Comparison of ENCODE assay signal across 18 cellular contexts in the genomic region with DNA sequence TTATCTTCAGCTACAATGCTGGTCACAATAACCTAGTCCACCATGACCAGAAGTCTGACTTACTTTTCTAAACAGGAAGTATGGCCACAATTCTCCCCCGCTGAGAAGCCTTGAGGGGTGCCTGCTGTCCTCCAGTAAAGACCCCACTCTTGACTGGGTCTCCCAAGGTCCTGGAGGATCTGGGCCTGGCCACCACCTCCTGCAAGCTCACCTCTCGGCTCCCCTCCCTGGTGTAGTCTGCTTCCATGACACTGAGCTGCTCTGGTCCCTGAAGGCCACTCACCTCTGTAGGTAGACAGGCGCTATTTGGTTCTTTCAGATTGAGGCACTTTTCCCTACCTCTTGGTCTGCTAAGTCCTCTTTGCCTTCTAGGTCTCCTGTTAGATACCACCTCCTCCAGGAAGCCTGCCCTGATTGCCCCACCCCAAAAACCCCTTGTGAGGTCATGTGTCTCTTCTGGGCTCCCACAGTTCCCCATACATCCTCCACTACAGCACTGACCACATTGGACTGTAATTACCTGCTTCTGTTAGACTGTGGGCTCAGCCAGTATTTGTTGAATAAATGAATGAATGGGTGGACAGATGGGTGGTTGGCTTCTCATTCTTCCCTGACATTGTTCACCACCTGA.
"Had no signal": no experiment of that assay in that cellular context is flagged by ENCODE, and none has a peak within 500 bp of the region (broad histone marks: within the 10 kb centered on the region; RNA-seq: fewer than 3 reads in every experiment).

No MANE protein-coding gene starts in this region.

- H3K36me3 Mint-ChIP-seq: mesothelial cell of epicardium, naive B cell, WTC11 had no signal

- H3K4me3 Mint-ChIP-seq: central memory CD8-positive, alpha-beta T cell; dendritic cell treated with granulocyte-macrophage colony-stimulating factor and Interleukin-4, amounts not matched to agents 40 ng/mL and 50 ng/mL, for 4 days; effector memory CD8-positive, alpha-beta T cell; mesothelial cell of epicardium; naive B cell; T-helper 1 cell treated with Interleukin-12 subunit alpha and Interleukin-12 subunit beta and Interleukin-4 antibody, amounts not matched to agents 30 μg/mL and 1 μg/mL, for 36 hours; WTC11 had no signal

- H3K27ac ChIP-seq: body of pancreas, gastroesophageal sphincter, prostate gland, sigmoid colon, suprapubic skin had no signal

- ATAC-seq: body of pancreas; effector memory CD8-positive, alpha-beta T cell; gastroesophageal sphincter; WTC11 had no signal

- H3K36me3 ChIP-seq: gastroesophageal sphincter, prostate gland, sigmoid colon, suprapubic skin had no signal

- H3K27me3 Mint-ChIP-seq: central memory CD8-positive, alpha-beta T cell; effector memory CD8-positive, alpha-beta T cell had no signal

- H3K9me3 ChIP-seq: body of pancreas, gastroesophageal sphincter, prostate gland, sigmoid colon, SK-N-SH, suprapubic skin had no signal

- H3K4me3 ChIP-seq: body of pancreas, gastroesophageal sphincter, prostate gland, sigmoid colon, suprapubic skin had no signal

- H3K27ac Mint-ChIP-seq: dendritic cell treated with granulocyte-macrophage colony-stimulating factor and Interleukin-4, amounts not matched to agents 40 ng/mL and 50 ng/mL, for 4 days; mesothelial cell of epicardium; T-helper 1 cell treated with Interleukin-12 subunit alpha and Interleukin-12 subunit beta and Interleukin-4 antibody, amounts not matched to agents 30 μg/mL and 1 μg/mL, for 36 hours; WTC11 had no signal

- H3K27me3 ChIP-seq: body of pancreas, gastroesophageal sphincter, sigmoid colon, suprapubic skin had no signal

- DNase-seq: activated gamma-delta T cell; activated T-cell treated with anti-CD3 and anti-CD28 coated beads, Interleukin-2, amount 50 U/mL, for 1 hour; body of pancreas; effector memory CD8-positive, alpha-beta T cell; naive B cell; occipital lobe; sigmoid colon; SK-N-SH; stimulated activated CD4-positive, alpha-beta T cell treated with anti-CD3 and anti-CD28 coated beads, Interleukin-2, amount 100 ng/mL, for 48 hours; stimulated activated naive CD4-positive, alpha-beta T cell treated with Interleukin-2 at 50 U/mL for 16 hours had no signal

- H3K4me1 ChIP-seq: body of pancreas, prostate gland had no signal

- H3K9me3 Mint-ChIP-seq: central memory CD8-positive, alpha-beta T cell; dendritic cell treated with granulocyte-macrophage colony-stimulating factor and Interleukin-4, amounts not matched to agents 40 ng/mL and 50 ng/mL, for 4 days; effector memory CD8-positive, alpha-beta T cell; mesothelial cell of epicardium; naive B cell; T-helper 1 cell treated with Interleukin-12 subunit alpha and Interleukin-12 subunit beta and Interleukin-4 antibody, amounts not matched to agents 30 μg/mL and 1 μg/mL, for 36 hours; WTC11 had no signal
